In genomic region chr7:158811894-158812293, GRCh38 we compare ENCODE assay signal across 10 cellular contexts. TPM values are rescaled to one million over a fixed set of nuclear protein-coding genes. Genes with fewer than 3 reads are reported as not detected.
DNase-seq lines count a peak whose midpoint lies in the region; ATAC-seq and TF ChIP-seq lines count a peak whose summit lies in the region.
"Had no signal": no experiment of that assay in that cellular context is flagged by ENCODE, and none has a peak within 500 bp of the region (broad histone marks: within the 10 kb centered on the region; RNA-seq: fewer than 3 reads in every experiment).

No MANE protein-coding gene starts in this region.

- BruUV-seq in MCF 10A (replicated peaks; lab: Mats Ljungman, UMichigan), result TSS peak; percentile 57

- H3K4me1 Mint-ChIP-seq in activated CD4-positive, alpha-beta T cell treated with anti-CD3 and anti-CD28 coated beads, Interleukin-2, amount 10 ng/mL, durations not matched to agents 7 days and 5 days, result peaks cover 82% of the 10 kb centered on the region
- peaks cover 60% of the 10 kb centered on the region for H3K4me1 Mint-ChIP-seq in MCF 10A (ENCODE audit: insufficient read depth, unreplicated experiment)

- intact Hi-C loops in MCF 10A (cut with micrococcal nuclease) (loop anchor here (5.0 kb wide), 1 partner anchor 45 kb away; the partner anchor contains the start of gene DYNC2I1), mucosa of descending colon (cut with DNase I, micrococcal nuclease) (no loop called here), tibial artery (cut with DNase I; ENCODE audit: low total_unique reads) (no loop called here)

- peak overlapping the region; percentile 57 for H3K4me3 Mint-ChIP-seq in activated CD4-positive, alpha-beta T cell treated with anti-CD3 and anti-CD28 coated beads, Interleukin-2, amount 10 ng/mL, durations not matched to agents 7 days and 5 days
- H3K4me3 Mint-ChIP-seq in MCF 10A (ENCODE audit: unreplicated experiment), result peak overlapping the region; percentile 58
- H3K4me3 Mint-ChIP-seq: activated B cell treated with CpG ODN at 0.5 μM for 24 hours had no signal

- H3K4me1 ChIP-seq in mucosa of descending colon (ENCODE audit: low read depth), result peaks cover 33% of the 10 kb centered on the region
- H3K4me1 ChIP-seq in tibial artery, result peaks cover 0 to 79% (median 60%) of the 10 kb centered on the region in 4 donors

- H3K27ac Mint-ChIP-seq in activated CD4-positive, alpha-beta T cell treated with anti-CD3 and anti-CD28 coated beads, Interleukin-2, amount 10 ng/mL, durations not matched to agents 7 days and 5 days, result peak overlapping the region; percentile 95
- peak overlapping the region; percentile 97 for H3K27ac Mint-ChIP-seq in MCF 10A (ENCODE audit: low read depth, unreplicated experiment)
- H3K27ac Mint-ChIP-seq: activated B cell treated with CpG ODN at 0.5 μM for 24 hours had no signal

- no peak overlapping the region for H3K4me3 ChIP-seq in mucosa of descending colon
- H3K4me3 ChIP-seq in tibial artery, result peak overlapping the region in 1 of 2 donors; percentile 8

- H3K9me3 ChIP-seq in mucosa of descending colon, result no peaks in the 10 kb centered on the region
- H3K9me3 ChIP-seq in tibial artery, result no peaks in the 10 kb centered on the region

- H3K27ac ChIP-seq in tibial artery, result peak overlapping the region; percentile 83 to 87
- H3K27ac ChIP-seq in substantia nigra (ENCODE audit: low read depth, low read length, poor library complexity, severe bottlenecking), result no peak overlapping the region

- H3K27me3 ChIP-seq in tibial artery, result no peaks in the 10 kb centered on the region

- peaks cover 74% of the 10 kb centered on the region for H3K36me3 Mint-ChIP-seq in activated CD4-positive, alpha-beta T cell treated with anti-CD3 and anti-CD28 coated beads, Interleukin-2, amount 10 ng/mL, durations not matched to agents 7 days and 5 days (ENCODE audit: low read depth)
- H3K36me3 Mint-ChIP-seq in MCF 10A (ENCODE audit: insufficient read depth, unreplicated experiment), result peaks cover 51% of the 10 kb centered on the region

- peaks cover 5% of the 10 kb centered on the region for H3K9me3 Mint-ChIP-seq in activated CD4-positive, alpha-beta T cell treated with anti-CD3 and anti-CD28 coated beads, Interleukin-2, amount 10 ng/mL, durations not matched to agents 7 days and 5 days
- H3K9me3 Mint-ChIP-seq in MCF 10A (ENCODE audit: unreplicated experiment), result no peaks in the 10 kb centered on the region
- H3K9me3 Mint-ChIP-seq: activated B cell treated with CpG ODN at 0.5 μM for 24 hours had no signal

- no peaks in the 10 kb centered on the region for H3K27me3 Mint-ChIP-seq in activated CD4-positive, alpha-beta T cell treated with anti-CD3 and anti-CD28 coated beads, Interleukin-2, amount 10 ng/mL, durations not matched to agents 7 days and 5 days
- no peaks in the 10 kb centered on the region for H3K27me3 Mint-ChIP-seq in MCF 10A (ENCODE audit: insufficient read depth, unreplicated experiment)
- H3K27me3 Mint-ChIP-seq: activated B cell treated with CpG ODN at 0.5 μM for 24 hours had no signal

- POLR2A ChIA-PET in activated CD4-positive, alpha-beta T cell treated with anti-CD3 and anti-CD28 coated beads, Interleukin-2, amount 10 ng/mL, durations not matched to agents 7 days and 5 days (lab: Charles Lee), result interaction anchor here (1.2 kb wide), 1 partner anchor 52 kb away, joined by 5 read pairs; no protein-coding TSS in a partner anchor
- POLR2A ChIA-PET in MCF 10A (lab: Yijun Ruan, JAX), result interaction anchor here (0.7 to 3.6 kb wide), 12 partner anchors 7 to 82 kb away, joined by 3 to 32 read pairs (median 6); partner anchors contain the start of gene ESYT2

- TF ChIP-seq CTCF in MCF 10A (IDR thresholded peaks at IDR 0.05; ENCODE audit: unreplicated experiment) (no peak), mucosa of descending colon (IDR thresholded peaks at IDR 0.05) (no peak), tibial artery (IDR thresholded peaks at IDR 0.05) (no peak)

- CTCF ChIA-PET in activated CD4-positive, alpha-beta T cell treated with anti-CD3 and anti-CD28 coated beads, Interleukin-2, amount 10 ng/mL, durations not matched to agents 7 days and 5 days (lab: Charles Lee), result interaction anchor here (1.4 kb wide), 1 partner anchor 9 kb away, joined by 3 read pairs; no protein-coding TSS in a partner anchor
- CTCF ChIA-PET in MCF 10A (lab: Yijun Ruan, JAX), result interaction anchor here (0.6 to 0.9 kb wide), 4 partner anchors 10 to 89 kb away, joined by 3 to 4 read pairs (median 3); no protein-coding TSS in a partner anchor

- ATAC-seq in mucosa of descending colon, result peak; percentile 33
- ATAC-seq in GM18867 (IDR thresholded peaks at IDR 0.05; ENCODE audit: unreplicated experiment), result no peak

- DNase-seq in activated CD4-positive, alpha-beta T cell treated with anti-CD3 and anti-CD28 coated beads, Interleukin-2, amount 10 ng/mL, durations not matched to agents 7 days and 5 days, result no peak
- no peak for DNase-seq in activated CD4-positive, alpha-beta T cell treated with anti-CD3 and anti-CD28 coated beads, Interleukin-2, amount 50 U/mL, for 1 hour
- DNase-seq in MCF 10A (ENCODE audit: unreplicated experiment) (no peak), mucosa of descending colon (no peak), tibial artery (peak; percentile 65 to 73), substantia nigra (lab: John Stamatoyannopoulos, UW) (no peak), amniotic stem cell (lab: John Stamatoyannopoulos, UW) (no peak)
- DNase-seq: activated B cell treated with CpG ODN at 0.5 μM for 24 hours, NCI-H510A had no signal

- no peaks in the 10 kb centered on the region for H3K36me3 ChIP-seq in mucosa of descending colon (ENCODE audit: low read depth)
- peaks cover 0 to 9% (median 6%) of the 10 kb centered on the region in 3 donors for H3K36me3 ChIP-seq in tibial artery

RNA-seq across cellular contexts. Expression of gene ESYT2, which starts 17.4 kb away (rescaled TPM):
- total RNA-seq in activated CD4-positive, alpha-beta T cell treated with anti-CD3 and anti-CD28 coated beads, Interleukin-2, amount 10 ng/mL, durations not matched to agents 7 days and 5 days, result 100 to 1,000 TPM; 116 to 124 TPM
- total RNA-seq in MCF 10A (2022), result 74.1 and 78.6 TPM in 2 replicates
- 10 to 100 TPM; 66.8 to 89.3 (median 69.0) TPM for total RNA-seq in mucosa of descending colon

RNA-seq across cellular contexts. Expression of gene DYNC2I1, which starts 44.5 kb away (rescaled TPM):
- 10 to 100 TPM; 10.6 to 13.2 TPM for total RNA-seq in activated CD4-positive, alpha-beta T cell treated with anti-CD3 and anti-CD28 coated beads, Interleukin-2, amount 10 ng/mL, durations not matched to agents 7 days and 5 days
- 14.4 and 16.5 TPM in 2 replicates for total RNA-seq in MCF 10A (2022)
- 10 to 100 TPM; 19.2 to 31.6 (median 30.8) TPM for total RNA-seq in mucosa of descending colon

Comparison
In these comparisons a context has a peak if more than half of its experiments do, and no peak if none do; other contexts are left out.
1. DNase-seq: peak in tibial artery (2 of 2); none in activated CD4-positive, alpha-beta T cell treated with anti-CD3 and anti-CD28 coated beads, Interleukin-2, amount 10 ng/mL, durations not matched to agents 7 days and 5 days (single experiment), activated CD4-positive, alpha-beta T cell treated with anti-CD3 and anti-CD28 coated beads, Interleukin-2, amount 50 U/mL, for 1 hour (single experiment), MCF 10A (single experiment), mucosa of descending colon (0 of 3), substantia nigra (0 of 49) and amniotic stem cell (single experiment).